Comparison of ENCODE assay signal across 1 cellular context in genomic region chr13:52210564-52211415, GRCh38.
A peak's percentile ranks its signal among the peaks of the same experiment; 100 is the strongest.
TF ChIP-seq lines count a peak whose summit lies in the region.

No MANE protein-coding gene starts in this region.

TF ChIP-seq in HepG2, 621 proteins besides CTCF, POLR2A, EP300 and RAD21:
- TF ChIP-seq GATAD2A (CRISPR knock-in tag; IDR thresholded peaks at IDR 0.05) (0 out of 2 replicates have a peak, but pooled peaks have one; percentile 3), CEBPG (CRISPR knock-in tag; IDR thresholded peaks at IDR 0.05) (0 out of 2 replicates have a peak, but pooled peaks have one; percentile 11), ZNF687 (CRISPR knock-in tag; IDR thresholded peaks at IDR 0.05) (peak; percentile 15; the same call in 1 of the 2 replicates)
